Comparison of ENCODE assay signal across 7 cellular contexts in the genomic region with DNA sequence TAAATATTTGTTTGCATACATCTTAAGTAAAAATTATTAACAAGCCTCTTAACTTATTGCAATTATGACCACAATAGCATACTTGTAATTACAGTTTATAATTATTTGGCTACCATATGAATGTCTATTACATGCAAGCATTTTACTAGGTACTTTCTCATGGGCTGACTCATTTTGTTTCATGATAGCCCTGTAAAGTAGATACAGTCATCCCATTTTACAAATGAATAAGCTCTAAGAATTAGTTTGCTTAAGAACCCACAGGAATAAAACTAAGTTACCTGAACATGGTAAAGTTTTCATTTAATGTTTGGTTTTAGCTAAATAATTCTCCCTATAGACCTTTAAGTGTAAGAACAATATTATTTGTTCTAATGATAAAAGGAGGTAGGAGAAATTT.
"Had no signal": no experiment of that assay in that cellular context is flagged by ENCODE, and none has a peak within 500 bp of the region (broad histone marks: within the 10 kb centered on the region; RNA-seq: fewer than 3 reads in every experiment).

No MANE protein-coding gene starts in this region.

- ATAC-seq: K562 had no signal

- H3K4me3 Mint-ChIP-seq: IgD-negative memory B cell had no signal

- DNase-seq: IMR-90, KBM-7, KG1 had no signal

- H3K4me3 ChIP-seq: K562 had no signal

- H3K27ac ChIP-seq: HL-60 had no signal

- H3K27ac Mint-ChIP-seq: IgD-negative memory B cell had no signal

- H3K4me1 Mint-ChIP-seq: IgD-negative memory B cell had no signal

- FAIRE-seq: HTR-8/SVneo, K562 had no signal

- H3K27me3 Mint-ChIP-seq: IgD-negative memory B cell had no signal

- H3K36me3 Mint-ChIP-seq: IgD-negative memory B cell had no signal
